ENCODE assay signal across 8 cellular contexts in genomic region chr2:197011777-197012641, GRCh38.
A peak's percentile ranks its signal among the peaks of the same experiment; 100 is the strongest.
DNase-seq lines count a peak whose midpoint lies in the region; ATAC-seq and TF ChIP-seq lines count a peak whose summit lies in the region.

No MANE protein-coding gene starts in this region.

- CTCF ChIA-PET in activated CD8-positive, alpha-beta T cell treated with anti-CD3 and anti-CD28 coated beads for 36 hours (lab: Charles Lee) = interaction anchor here (0.6 to 3.4 kb wide), 30 partner anchors 8 to 505 kb away, joined by 3 to 12 read pairs (median 4); no protein-coding TSS in a partner anchor

- no peak overlapping the region for H3K4me3 Mint-ChIP-seq in activated T-cell treated with anti-CD3 and anti-CD28 coated beads, Interleukin-2, amount 50 U/mL, for 72 hours
- no peak overlapping the region for H3K4me3 Mint-ChIP-seq in activated CD8-positive, alpha-beta T cell treated with anti-CD3 and anti-CD28 coated beads for 36 hours

- H3K4me1 Mint-ChIP-seq in activated T-cell treated with anti-CD3 and anti-CD28 coated beads, Interleukin-2, amount 50 U/mL, for 72 hours (ENCODE audit: low read depth) = peaks cover 6% of the 10 kb centered on the region
- no peaks in the 10 kb centered on the region for H3K4me1 Mint-ChIP-seq in activated CD8-positive, alpha-beta T cell treated with anti-CD3 and anti-CD28 coated beads for 36 hours (ENCODE audit: low read depth)

- no peak overlapping the region for H3K4me3 ChIP-seq in fibroblast of villous mesenchyme (ENCODE audit: low read depth, low read length)
- no peak overlapping the region for H3K4me3 ChIP-seq in osteoblast (ENCODE audit: insufficient read depth, low read length)

- H3K79me2 ChIP-seq in osteoblast (ENCODE audit: insufficient read depth, low read length) = no peaks in the 10 kb centered on the region

- peaks cover 8% of the 10 kb centered on the region for H3K4me1 ChIP-seq in osteoblast (ENCODE audit: insufficient read depth, low read length)

- H2AFZ ChIP-seq in osteoblast (ENCODE audit: low read length) = peak overlapping the region; percentile 6

- peak; percentile 83 for TF ChIP-seq CTCF in activated CD8-positive, alpha-beta T cell treated with anti-CD3 and anti-CD28 coated beads for 36 hours (IDR thresholded peaks at IDR 0.05)
- TF ChIP-seq CTCF in fibroblast of villous mesenchyme (IDR thresholded peaks at IDR 0.05; ENCODE audit: insufficient read depth, low read depth, low read length) = peak; percentile 89
- peak; percentile 93 for TF ChIP-seq CTCF in osteoblast (IDR thresholded peaks at IDR 0.05; ENCODE audit: extremely low read depth, low read depth, low read length)

- ATAC-seq in activated T-cell treated with anti-CD3 and anti-CD28 coated beads, Interleukin-2, amount 50 U/mL, for 72 hours (replicated peaks in 1 of 2) = peak; percentile 62 to 73
- ATAC-seq in HG02678 (IDR thresholded peaks at IDR 0.05; ENCODE audit: unreplicated experiment) (peak; percentile 68), HG03196 (IDR thresholded peaks at IDR 0.05; ENCODE audit: unreplicated experiment) (no peak)
- peak; percentile 83 for ATAC-seq in activated CD8-positive, alpha-beta T cell treated with anti-CD3 and anti-CD28 coated beads for 36 hours

- H3K27ac ChIP-seq in osteoblast (ENCODE audit: low read depth, low read length) = no peak overlapping the region

- H3K27me3 Mint-ChIP-seq in activated T-cell treated with anti-CD3 and anti-CD28 coated beads, Interleukin-2, amount 50 U/mL, for 72 hours (ENCODE audit: low read depth) = no peaks in the 10 kb centered on the region
- H3K27me3 Mint-ChIP-seq in activated CD8-positive, alpha-beta T cell treated with anti-CD3 and anti-CD28 coated beads for 36 hours = no peaks in the 10 kb centered on the region

- peaks cover 2 to 4% of the 10 kb centered on the region in 2 donors for H3K36me3 Mint-ChIP-seq in activated T-cell treated with anti-CD3 and anti-CD28 coated beads, Interleukin-2, amount 50 U/mL, for 72 hours (ENCODE audit: insufficient read depth in 2 of 2)
- peaks cover 38% of the 10 kb centered on the region for H3K36me3 Mint-ChIP-seq in activated CD8-positive, alpha-beta T cell treated with anti-CD3 and anti-CD28 coated beads for 36 hours (ENCODE audit: low read depth)

- intact Hi-C loops in activated CD8-positive, alpha-beta T cell treated with anti-CD3 and anti-CD28 coated beads for 36 hours (cut with micrococcal nuclease) = loop anchor here (5.0 kb wide), 1 partner anchor 365 kb away; no protein-coding TSS in a partner anchor

- peak; percentile 8 to 25 for DNase-seq in activated T-cell treated with anti-CD3 and anti-CD28 coated beads, Interleukin-2, amount 50 U/mL, for 72 hours
- DNase-seq in activated T-cell treated with anti-CD3 and anti-CD28 coated beads for 4 hours (no peak), NCI-H2227 treated with DMSO at 0.1 percent for 48 hours (lab: John Stamatoyannopoulos, UW) (peak; percentile 78), fibroblast of villous mesenchyme (ENCODE audit: low read depth) (peak; percentile 43), osteoblast (ENCODE audit: insufficient read length, low spot score, missing footprints) (peak; percentile 83)
- peak; percentile 29 for DNase-seq in activated CD8-positive, alpha-beta T cell treated with anti-CD3 and anti-CD28 coated beads for 36 hours

- no peak overlapping the region for H3K4me2 ChIP-seq in osteoblast (ENCODE audit: insufficient read depth, low read length)

- H4K20me1 ChIP-seq in osteoblast (ENCODE audit: insufficient read depth, low read length) = no peaks in the 10 kb centered on the region

- no peaks in the 10 kb centered on the region for H3K36me3 ChIP-seq in osteoblast (ENCODE audit: insufficient read depth, low read length)

- H3K27me3 ChIP-seq in osteoblast (ENCODE audit: insufficient read depth, low read length) = no peaks in the 10 kb centered on the region

- peak overlapping the region; percentile 77 for H3K27ac Mint-ChIP-seq in activated T-cell treated with anti-CD3 and anti-CD28 coated beads, Interleukin-2, amount 50 U/mL, for 72 hours
- H3K27ac Mint-ChIP-seq in activated CD8-positive, alpha-beta T cell treated with anti-CD3 and anti-CD28 coated beads for 36 hours = peak overlapping the region; percentile 81

- H3K9me3 Mint-ChIP-seq in activated T-cell treated with anti-CD3 and anti-CD28 coated beads, Interleukin-2, amount 50 U/mL, for 72 hours = no peaks in the 10 kb centered on the region
- no peaks in the 10 kb centered on the region for H3K9me3 Mint-ChIP-seq in activated CD8-positive, alpha-beta T cell treated with anti-CD3 and anti-CD28 coated beads for 36 hours

- H3K9me3 ChIP-seq in osteoblast (ENCODE audit: low read depth, low read length) = no peaks in the 10 kb centered on the region

- POLR2A ChIA-PET in activated CD8-positive, alpha-beta T cell treated with anti-CD3 and anti-CD28 coated beads for 36 hours (lab: Charles Lee) = no interaction called here
